14 cellular contexts compared by ENCODE assay signal in genomic region chr9:36603006-36603405, GRCh38. TPM values are rescaled to one million over a fixed set of nuclear protein-coding genes. Genes with fewer than 3 reads are reported as not detected.
DNase-seq lines count a peak whose midpoint lies in the region; ATAC-seq, FAIRE-seq and TF ChIP-seq lines count a peak whose summit lies in the region.
"Had no signal": no experiment of that assay in that cellular context is flagged by ENCODE, and none has a peak within 500 bp of the region (broad histone marks: within the 10 kb centered on the region; RNA-seq: fewer than 3 reads in every experiment).

No MANE protein-coding gene starts in this region.

- peaks cover 7% of the 10 kb centered on the region for H3K4me1 Mint-ChIP-seq in central memory CD8-positive, alpha-beta T cell

- H3K27me3 Mint-ChIP-seq in central memory CD8-positive, alpha-beta T cell = no peaks in the 10 kb centered on the region

- TF ChIP-seq CTCF in thyroid gland (IDR thresholded peaks at IDR 0.05) = no peak

- H3K4me3 ChIP-seq in ACC112 (ENCODE audit: low read depth, low read length) = peak overlapping the region; percentile 55
- H3K4me3 ChIP-seq in thyroid gland (replicated peaks in 1 of 3) = no peak overlapping the region

- TF ChIP-seq POLR2A in thyroid gland (IDR thresholded peaks at IDR 0.05) = no peak

- 78 to 80% methylated on average over 3 of the region's 3 CpGs for WGBS in thyroid gland, 2 donors

- H3K79me2 ChIP-seq in ACC112 (ENCODE audit: control insufficient read depth, insufficient read depth, low read length, unreplicated experiment) = peaks cover 47% of the 10 kb centered on the region

- H3K27me3 ChIP-seq in ACC112 (ENCODE audit: insufficient read depth, low read length) (no peaks in the 10 kb centered on the region), thyroid gland (no peaks in the 10 kb centered on the region)
- H3K27me3 ChIP-seq: spleen had no signal

- peaks cover 6% of the 10 kb centered on the region for H3K36me3 Mint-ChIP-seq in central memory CD8-positive, alpha-beta T cell (ENCODE audit: insufficient read depth)

- H3K9me3 ChIP-seq in thyroid gland = no peaks in the 10 kb centered on the region
- H3K9me3 ChIP-seq: spleen had no signal

- H3K27ac ChIP-seq in ACC112 (ENCODE audit: low read depth, low read length) (peak overlapping the region; percentile 85), thyroid gland (no peak overlapping the region)
- H3K27ac ChIP-seq: C4-2B had no signal

- peak overlapping the region; percentile 79 for H2AFZ ChIP-seq in ACC112 (ENCODE audit: low read length, unreplicated experiment)

- peak; percentile 73 for FAIRE-seq in GM18507 (lab: Jason Lieb, UNC)

- H3K4me3 Mint-ChIP-seq in central memory CD8-positive, alpha-beta T cell = peak overlapping the region; percentile 69
- H3K4me3 Mint-ChIP-seq: mesothelial cell of epicardium had no signal

- no peaks in the 10 kb centered on the region for H3K9me3 Mint-ChIP-seq in central memory CD8-positive, alpha-beta T cell
- H3K9me3 Mint-ChIP-seq: mesothelial cell of epicardium had no signal

- intact Hi-C loops in thyroid gland (cut with DNase I) = no loop called here

- H3K4me1 ChIP-seq in ACC112 (ENCODE audit: control insufficient read depth, insufficient read depth, low read length, unreplicated experiment) = peaks cover 9% of the 10 kb centered on the region
- H3K4me1 ChIP-seq in thyroid gland = no peaks in the 10 kb centered on the region

- H3K27ac Mint-ChIP-seq in central memory CD8-positive, alpha-beta T cell (ENCODE audit: low read depth) = peak overlapping the region; percentile 82
- H3K27ac Mint-ChIP-seq: mesothelial cell of epicardium had no signal

- peak; percentile 67 for ATAC-seq in HG03196 (IDR thresholded peaks at IDR 0.05; ENCODE audit: unreplicated experiment)
- ATAC-seq in central memory CD8-positive, alpha-beta T cell (replicated peaks; ENCODE audit: extremely low read depth, poor library complexity, severe bottlenecking) = no peak

- DNase-seq in GM18507 (ENCODE audit: extremely low spot score, insufficient read length, low read depth) = peak; percentile 32
- no peak for DNase-seq in central memory CD8-positive, alpha-beta T cell (ENCODE audit: low spot score in 2 of 2)
- DNase-seq in NCI-H2081 (lab: John Stamatoyannopoulos, UW) = no peak
- no peak for DNase-seq in globus pallidus (ENCODE audit: low spot score)
- DNase-seq in NCI-H524 treated with DMSO at 0.1 percent for 48 hours (lab: John Stamatoyannopoulos, UW) = no peak
- no peak for DNase-seq in thyroid gland
- DNase-seq: amniotic stem cell, foreskin melanocyte, NCI-H1092 treated with DMSO at 0.1 percent for 48 hours had no signal

- peaks cover 22% of the 10 kb centered on the region for H3K36me3 ChIP-seq in ACC112 (ENCODE audit: insufficient read depth, low read length)
- H3K36me3 ChIP-seq in thyroid gland = no peaks in the 10 kb centered on the region

RNA-seq across cellular contexts. Expression of gene MELK, which starts 30.3 kb away (rescaled TPM):
- total RNA-seq in thyroid gland = under 1 TPM; 0.42 to 0.67 (median 0.49) TPM
